In genomic region chr19:2455481-2456300, GRCh38 we compare ENCODE assay signal across 8 cellular contexts. TPM values are rescaled to one million over a fixed set of nuclear protein-coding genes. Genes with fewer than 3 reads are reported as not detected.
A peak's percentile ranks its signal among the peaks of the same experiment; 100 is the strongest.
DNase-seq lines count a peak whose midpoint lies in the region; ATAC-seq and TF ChIP-seq lines count a peak whose summit lies in the region.

No MANE protein-coding gene starts in this region.

- peaks cover 0 to 21% (median 11%) of the 10 kb centered on the region in 12 donors for H3K4me1 ChIP-seq in heart left ventricle

- H3K27me3 ChIP-seq in heart left ventricle = no peaks in the 10 kb centered on the region

- ATAC-seq in GM21717 (IDR thresholded peaks at IDR 0.05; ENCODE audit: unreplicated experiment) (peak; percentile 39), heart left ventricle (peak in 2 of 4 donors; percentile 23 to 26)

- intact Hi-C loops in heart left ventricle (cut with DNase I) = no loop called here

- no peak for TF ChIP-seq CTCF in heart left ventricle (IDR thresholded peaks at IDR 0.05)

- 8 to 42% (median 18%) methylated on average over 3 to 42 of the region's 42 CpGs for WGBS in heart left ventricle, 4 donors

- H3K36me3 ChIP-seq in heart left ventricle = peaks cover 0 to 5% (median 0%) of the 10 kb centered on the region in 9 donors

- H3K9me3 ChIP-seq in heart left ventricle = no peaks in the 10 kb centered on the region

- H3K27ac ChIP-seq in heart left ventricle = peak overlapping the region in 6 of 12 donors; percentile 2 to 71 (median 54)

- peak overlapping the region; percentile 68 to 99 (median 90) for H3K4me3 ChIP-seq in heart left ventricle
- peak overlapping the region; percentile 98 for H3K4me3 ChIP-seq in skeletal muscle cell (ENCODE audit: low read depth, low read length)

- DNase-seq in D341Med (ENCODE audit: low spot score) (peak; percentile 77), NAMALWA (ENCODE audit: low spot score) (peak; percentile 51), heart left ventricle (peak in 3 of 5 donors; percentile 40 to 68 (median 51)), skeletal muscle cell (ENCODE audit: low read depth) (no peak), SKM-1 treated with dmso at 0.1 percent for 144 hours (lab: John Stamatoyannopoulos, UW; ENCODE audit: unreplicated experiment) (no peak), amniotic stem cell (lab: John Stamatoyannopoulos, UW) (no peak)
- DNase-seq in activated naive CD4-positive, alpha-beta T cell (lab: John Stamatoyannopoulos, UW) = peak in 3 of 4 experiments; percentile 8 to 44 (median 12)

- no peak for TF ChIP-seq POLR2A in heart left ventricle (IDR thresholded peaks at IDR 0.05)

RNA-seq across cellular contexts. Expression of gene LMNB2, which starts 1.1 kb away (rescaled TPM):
- 10 to 100 TPM in 7 of 9 donors, 1 to 10 TPM in 2; 6.6 to 22.2 (median 13.8) TPM for total RNA-seq in heart left ventricle
- polyA plus RNA-seq in heart left ventricle = 10 to 100 TPM in 1 of 2 donors, 1 to 10 TPM in 1; 9.3 to 33.0 TPM

RNA-seq across cellular contexts. Expression of gene GADD45B, which starts 20.2 kb away (rescaled TPM):
- 100 to 1,000 TPM in 2 of 9 donors, 10 to 100 TPM in 7; 20.3 to 155 (median 46.6) TPM for total RNA-seq in heart left ventricle
- polyA plus RNA-seq in heart left ventricle = 10 to 100 TPM; 67.2 to 68.4 TPM

RNA-seq across cellular contexts. Expression of gene TIMM13, which starts 28.3 kb away (rescaled TPM):
- 10 to 100 TPM; 27.4 to 78.4 (median 62.6) TPM for total RNA-seq in heart left ventricle
- polyA plus RNA-seq in heart left ventricle = 10 to 100 TPM; 75.4 to 98.5 TPM

Comparison
In these comparisons a context has a peak if more than half of its experiments do, and no peak if none do; other contexts are left out.
1. DNase-seq: peak in D341Med (single experiment), NAMALWA (single experiment), activated naive CD4-positive, alpha-beta T cell (3 of 4) and heart left ventricle (3 of 5); none in skeletal muscle cell (single experiment), SKM-1 treated with dmso at 0.1 percent for 144 hours (single experiment) and amniotic stem cell (single experiment).